23 cellular contexts compared by ENCODE assay signal in the genomic region with DNA sequence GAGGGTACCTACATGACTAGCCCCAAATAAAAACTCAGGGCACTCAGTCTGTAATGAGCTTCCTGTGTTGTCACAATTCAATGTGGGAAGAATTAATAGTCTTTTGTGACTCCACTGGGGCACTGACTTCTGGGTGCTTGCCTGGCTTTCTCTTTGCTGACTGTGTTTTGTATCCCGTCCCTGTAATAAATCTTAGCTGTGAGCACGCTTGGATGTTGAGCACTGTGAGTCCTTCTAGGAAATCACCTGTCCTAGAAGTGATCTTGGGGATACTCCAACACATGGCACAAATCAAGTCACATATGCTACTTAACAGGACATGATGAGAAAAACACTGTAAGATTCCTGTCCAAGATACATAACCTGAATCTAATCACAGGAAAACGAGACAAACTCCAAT.
"Had no signal": no experiment of that assay in that cellular context is flagged by ENCODE, and none has a peak within 500 bp of the region (broad histone marks: within the 10 kb centered on the region; RNA-seq: fewer than 3 reads in every experiment).

No MANE protein-coding gene starts in this region.

- ATAC-seq: left cardiac atrium; left ventricle myocardium superior; naive thymus-derived CD4-positive, alpha-beta T cell; sciatic nerve had no signal

- DNase-seq: effector memory CD4-positive, alpha-beta T cell; foreskin fibroblast; head of caudate nucleus; kidney; left cardiac atrium; left ventricle myocardium superior; naive thymus-derived CD4-positive, alpha-beta T cell; ovary; stimulated activated CD4-positive, alpha-beta T cell treated with anti-CD3 and anti-CD28 coated beads, Interleukin-2, amount 100 ng/mL, for 24 hours; stimulated activated CD4-positive, alpha-beta T cell treated with anti-CD3 and anti-CD28 coated beads, Interleukin-4, amount 100 ng/mL, for 4 hours; stimulated activated naive CD4-positive, alpha-beta T cell; stomach; substantia nigra; transverse colon had no signal

- H3K4me3 ChIP-seq: esophagus muscularis mucosa, hepatocyte, ovary, skin epidermis, stomach, thoracic aorta, transverse colon had no signal

- H3K27me3 ChIP-seq: esophagus muscularis mucosa, hepatocyte, neutrophil, ovary, stomach, transverse colon had no signal

- H3K9me3 ChIP-seq: esophagus muscularis mucosa, neutrophil, ovary, stomach, thoracic aorta, transverse colon had no signal

- H3K27ac Mint-ChIP-seq: naive thymus-derived CD4-positive, alpha-beta T cell; progenitor cell of endocrine pancreas had no signal

- H3K27ac ChIP-seq: epithelial cell of prostate, esophagus muscularis mucosa, hepatocyte, neutrophil, ovary, skin epidermis, stomach, thoracic aorta, transverse colon had no signal

- H3K9me3 Mint-ChIP-seq: central memory CD8-positive, alpha-beta T cell; naive thymus-derived CD4-positive, alpha-beta T cell had no signal

- H3K27me3 Mint-ChIP-seq: central memory CD8-positive, alpha-beta T cell; naive thymus-derived CD4-positive, alpha-beta T cell; progenitor cell of endocrine pancreas had no signal

- H3K4me3 Mint-ChIP-seq: central memory CD8-positive, alpha-beta T cell; naive thymus-derived CD4-positive, alpha-beta T cell had no signal

- H3K36me3 ChIP-seq: ovary had no signal
